Comparison of ENCODE assay signal across 8 cellular contexts in genomic region chr1:111990878-111991760, GRCh38. TPM values are rescaled to one million over a fixed set of nuclear protein-coding genes. Genes with fewer than 3 reads are reported as not detected.
DNase-seq lines count a peak whose midpoint lies in the region; ATAC-seq, FAIRE-seq and TF ChIP-seq lines count a peak whose summit lies in the region.

No MANE protein-coding gene starts in this region.

- TF ChIP-seq CTCF in Panc1 (IDR thresholded peaks at IDR 0.05) (peak; percentile 65), endothelial cell (IDR thresholded peaks at IDR 0.05; ENCODE audit: unreplicated experiment) (no peak), thyroid gland (IDR thresholded peaks at IDR 0.05) (peak in 3 of 6 experiments; percentile 32 to 50 (median 41))

- intact Hi-C loops in Panc1 (cut with micrococcal nuclease; ENCODE audit: unreplicated experiment) (no loop called here), thyroid gland (cut with DNase I) (no loop called here)

- WGBS in thyroid gland, 2 donors = 0 to 1% methylated on average over 13 to 19 of the region's 37 CpGs

- H3K9me3 Mint-ChIP-seq in endothelial cell (ENCODE audit: unreplicated experiment) (no peaks in the 10 kb centered on the region), memory B cell (no peaks in the 10 kb centered on the region)

- no peaks in the 10 kb centered on the region for H3K9me3 ChIP-seq in Panc1 (ENCODE audit: control insufficient read depth, insufficient read depth, low read depth, low read length)
- H3K9me3 ChIP-seq in thyroid gland = no peaks in the 10 kb centered on the region

- no TSS peak for BruUV-seq in Panc1 (replicated peaks; lab: Mats Ljungman, UMichigan)

- peak overlapping the region in 1 of 2 experiments; percentile 35; a peak in 2 of 4 replicates for H3K4me3 ChIP-seq in Panc1 (ENCODE audit: low read depth in 2 of 2, low read length in 2 of 2)
- H3K4me3 ChIP-seq in thyroid gland (replicated peaks in 1 of 3) = peak overlapping the region in 2 of 3 donors; percentile 16 to 51

- DNase-seq in Caki2 (ENCODE audit: low read depth) = peak; percentile 55
- peak; percentile 76 for DNase-seq in HuH-7.5 (ENCODE audit: low spot score)
- no peak for DNase-seq in Panc1 (ENCODE audit: low read depth, low spot score)
- DNase-seq in endothelial cell (ENCODE audit: low spot score) = peak; percentile 37
- DNase-seq in memory B cell (ENCODE audit: low spot score in 2 of 2) = no peak
- peak; percentile 80 for DNase-seq in thyroid gland
- no peak for DNase-seq in NK-92 treated with Interleukin-12 subunit alpha and Interleukin-12 subunit beta, amount 100 ng/mL, for 24 hours (lab: John Stamatoyannopoulos, UW)
- DNase-seq in GM12891 (ENCODE audit: insufficient read length, low spot score) = no peak

- H3K27ac Mint-ChIP-seq in endothelial cell (ENCODE audit: unreplicated experiment) (peak overlapping the region; percentile 13), memory B cell (no peak overlapping the region)

- ATAC-seq in Panc1 = peak; percentile 79
- ATAC-seq in memory B cell (ENCODE audit: low read depth) = no peak

- FAIRE-seq in GM12891 (lab: Jason Lieb, UNC) = no peak

- H3K36me3 ChIP-seq in Panc1 (ENCODE audit: control insufficient read depth, insufficient read depth, low read length) (no peaks in the 10 kb centered on the region), thyroid gland (no peaks in the 10 kb centered on the region)

- H3K36me3 Mint-ChIP-seq in endothelial cell (ENCODE audit: low read depth, unreplicated experiment) = no peaks in the 10 kb centered on the region
- no peaks in the 10 kb centered on the region for H3K36me3 Mint-ChIP-seq in memory B cell

- POLR2A ChIA-PET in Panc1 (lab: Charles Lee) = no interaction called here

- CTCF ChIA-PET in Panc1 (lab: Charles Lee) = no interaction called here

- no peaks in the 10 kb centered on the region for H3K4me1 ChIP-seq in Panc1 (ENCODE audit: control insufficient read depth, insufficient read depth, low read length)
- peaks cover 19 to 28% of the 10 kb centered on the region in 2 donors for H3K4me1 ChIP-seq in thyroid gland

- H3K27me3 ChIP-seq in Panc1 (ENCODE audit: control insufficient read depth, insufficient read depth, low read length) (peaks cover 10% of the 10 kb centered on the region), thyroid gland (no peaks in the 10 kb centered on the region)

- H3K27me3 Mint-ChIP-seq in endothelial cell (ENCODE audit: unreplicated experiment) = peaks cover 22% of the 10 kb centered on the region
- H3K27me3 Mint-ChIP-seq in memory B cell = peaks cover 28% of the 10 kb centered on the region

- H3K4me1 Mint-ChIP-seq in endothelial cell (ENCODE audit: unreplicated experiment) (peaks cover 14% of the 10 kb centered on the region), memory B cell (peaks cover 8% of the 10 kb centered on the region)

- H3K27ac ChIP-seq in Panc1 (ENCODE audit: low read length) (no peak overlapping the region), thyroid gland (no peak overlapping the region)

- in situ Hi-C loops in Caki2 (cut with HindIII; ENCODE audit: low pct_unique_long_range_greater_than_20kb, low sequenced_read_pairs) (no loop called here), Panc1 (cut with HindIII; ENCODE audit: low pct_unique_long_range_greater_than_20kb, low sequenced_read_pairs) (no loop called here)

- H3K4me3 Mint-ChIP-seq in endothelial cell (ENCODE audit: unreplicated experiment) = no peak overlapping the region
- peak overlapping the region; percentile 79 for H3K4me3 Mint-ChIP-seq in memory B cell

- TF ChIP-seq POLR2A in thyroid gland (IDR thresholded peaks at IDR 0.05) (no peak), GM12891 (IDR thresholded peaks at IDR 0.05; ENCODE audit: low read depth, low read length) (no peak)

TF ChIP-seq in GM12891, 5 proteins besides CTCF, POLR2A, EP300 and RAD21:
- TF ChIP-seq POU2F2 (IDR thresholded peaks at IDR 0.05; ENCODE audit: low read depth, low read length) = no peak; the same call in 1 of the 2 replicates
- TF ChIP-seq POLR2AphosphoS5 (IDR thresholded peaks at IDR 0.05; ENCODE audit: low read depth, low read length) = no peak

RNA-seq across cellular contexts. Expression of gene KCND3, which starts 1.7 kb away (rescaled TPM):
- not detected in 2 replicates for total RNA-seq in Caki2 (2014; rRNA removed; shearing (Covaris generic); ENCODE audit: low replicate concordance)
- total RNA-seq in Panc1 (2021; ENCODE audit: unreplicated experiment) = not detected
- not detected for polyA plus RNA-seq in Panc1 (2012; ENCODE audit: insufficient read length)
- total RNA-seq in endothelial cell (ENCODE audit: unreplicated experiment) = 0.15 TPM
- 1 to 10 TPM; 1.8 to 5.3 (median 4.2) TPM for total RNA-seq in thyroid gland
- not detected for polyA plus RNA-seq in GM12891 (2012; ENCODE audit: low read depth, missing spikeins)

Comparison
In these comparisons a context has a peak if more than half of its experiments do, and no peak if none do; other contexts are left out.
1. DNase-seq: peak in Caki2 (single experiment), HuH-7.5 (single experiment), endothelial cell (single experiment) and thyroid gland (2 of 2); none in Panc1 (single experiment), memory B cell (0 of 2), NK-92 treated with Interleukin-12 subunit alpha and Interleukin-12 subunit beta, amount 100 ng/mL, for 24 hours (single experiment) and GM12891 (single experiment).